In genomic region chr3:172012775-172013174, GRCh38 we compare ENCODE assay signal across 15 cellular contexts. TPM values are rescaled to one million over a fixed set of nuclear protein-coding genes. Genes with fewer than 3 reads are reported as not detected.
DNase-seq lines count a peak whose midpoint lies in the region; ATAC-seq and TF ChIP-seq lines count a peak whose summit lies in the region.
"Had no signal": no experiment of that assay in that cellular context is flagged by ENCODE, and none has a peak within 500 bp of the region (broad histone marks: within the 10 kb centered on the region; RNA-seq: fewer than 3 reads in every experiment).

No MANE protein-coding gene starts in this region.

- H3K4me1 Mint-ChIP-seq in nephron progenitor cell: peaks cover 10% of the 10 kb centered on the region

- TF ChIP-seq CTCF in left ventricle myocardium inferior (IDR thresholded peaks at IDR 0.05; ENCODE audit: borderline replicate concordance) (no peak), nephron progenitor cell (IDR thresholded peaks at IDR 0.05) (no peak)

- H3K27ac Mint-ChIP-seq in nephron progenitor cell: peak overlapping the region; percentile 19
- H3K27ac Mint-ChIP-seq: CD8-positive, alpha-beta T cell; H9 had no signal

- no peak overlapping the region for H3K4me3 ChIP-seq in left ventricle myocardium inferior

- H3K27me3 Mint-ChIP-seq in nephron progenitor cell (ENCODE audit: low read depth, poor library complexity): no peaks in the 10 kb centered on the region

- ATAC-seq in Right ventricle myocardium inferior: no peak
- ATAC-seq: CD8-positive, alpha-beta T cell had no signal

- peak overlapping the region; percentile 71 for H3K27ac ChIP-seq in left ventricle myocardium inferior (replicated peaks)
- H3K27ac ChIP-seq: C4-2B had no signal

- H3K4me3 Mint-ChIP-seq in nephron progenitor cell: no peak overlapping the region
- H3K4me3 Mint-ChIP-seq: CD8-positive, alpha-beta T cell; H9 had no signal

- no peaks in the 10 kb centered on the region for H3K9me3 ChIP-seq in left ventricle myocardium inferior (replicated peaks)
- H3K9me3 ChIP-seq: BE2C had no signal

- H3K4me1 ChIP-seq in left ventricle myocardium inferior: no peaks in the 10 kb centered on the region
- H3K4me1 ChIP-seq: BE2C had no signal

- DNase-seq in left ventricle myocardium inferior (no peak), Right ventricle myocardium inferior (ENCODE audit: missing footprints) (no peak), SK-MEL-5 (ENCODE audit: low read depth, low spot score) (peak; percentile 34), nephron progenitor cell (no peak), CD1c-positive myeloid dendritic cell (ENCODE audit: extremely low spot score) (no peak), glomerular visceral epithelial cell (ENCODE audit: extremely low spot score) (no peak)
- DNase-seq in activated T-cell treated with anti-CD3 and anti-CD28 coated beads, Interleukin-2, amount 50 U/mL, for 48 hours: no peak
- DNase-seq: BE2C; CD8-positive, alpha-beta T cell; COR-L47; DND-41; GDM1; GOT3; H9 had no signal

- H3K9me3 Mint-ChIP-seq in nephron progenitor cell: peaks cover 13% of the 10 kb centered on the region
- H3K9me3 Mint-ChIP-seq: CD8-positive, alpha-beta T cell had no signal

- intact Hi-C loops in left ventricle myocardium inferior (cut with micrococcal nuclease) (no loop called here), Right ventricle myocardium inferior (cut with DNase I) (no loop called here)

- H3K27me3 ChIP-seq in left ventricle myocardium inferior (ENCODE audit: low read depth): no peaks in the 10 kb centered on the region
- H3K27me3 ChIP-seq: BE2C had no signal

- no peaks in the 10 kb centered on the region for H3K36me3 Mint-ChIP-seq in nephron progenitor cell (ENCODE audit: low read depth)
- H3K36me3 Mint-ChIP-seq: CD8-positive, alpha-beta T cell had no signal

- H3K36me3 ChIP-seq in left ventricle myocardium inferior: no peaks in the 10 kb centered on the region
- H3K36me3 ChIP-seq: BE2C had no signal

- in situ Hi-C loops in SK-MEL-5 (cut with HindIII; ENCODE audit: low pct_unique_long_range_greater_than_20kb, low sequenced_read_pairs): no loop called here

RNA-seq across cellular contexts. Expression of gene FNDC3B, which starts 26.6 kb away (rescaled TPM):
- 75.7 TPM for total RNA-seq in left ventricle myocardium inferior
- 57.8 TPM for total RNA-seq in Right ventricle myocardium inferior
- total RNA-seq in SK-MEL-5 (2014; rRNA removed; shearing (Covaris generic)): 34.4 TPM in 2 replicates
- 15.3 and 20.5 TPM in 2 replicates for polyA plus RNA-seq in SK-MEL-5 (2015; cell fraction: cytosol; rRNA removed)
- polyA plus RNA-seq in SK-MEL-5 (2015; cell fraction: nucleus; rRNA removed): 15.7 and 19.6 TPM in 2 replicates
